In genomic region chrX:68944211-68944610, GRCh38 we compare ENCODE assay signal across 22 cellular contexts.
DNase-seq lines count a peak whose midpoint lies in the region; ATAC-seq and TF ChIP-seq lines count a peak whose summit lies in the region.
"Had no signal": no experiment of that assay in that cellular context is flagged by ENCODE, and none has a peak within 500 bp of the region (broad histone marks: within the 10 kb centered on the region; RNA-seq: fewer than 3 reads in every experiment).

No MANE protein-coding gene starts in this region.

- H3K9me3 ChIP-seq in colonic mucosa (no peaks in the 10 kb centered on the region), spleen (no peaks in the 10 kb centered on the region)
- H3K9me3 ChIP-seq: BLaER1 had no signal

- no peak overlapping the region for H3K9ac ChIP-seq in colonic mucosa (ENCODE audit: low read depth in 2 of 2, low read length in 2 of 2)
- H3K9ac ChIP-seq: BLaER1 had no signal

- H3K4me3 ChIP-seq in colonic mucosa = no peak overlapping the region
- no peak overlapping the region for H3K4me3 ChIP-seq in spleen
- H3K4me3 ChIP-seq: BLaER1 had no signal

- TF ChIP-seq POLR2A in spleen (IDR thresholded peaks at IDR 0.05) = no peak

- H3K27me3 ChIP-seq in colonic mucosa (no peaks in the 10 kb centered on the region), spleen (replicated peaks in 1 of 7) (peaks cover 0 to 3% (median 0%) of the 10 kb centered on the region in 7 donors)

- intact Hi-C loops in colonic mucosa (cut with DNase I) = no loop called here
- intact Hi-C loops in spleen (cut with DNase I; ENCODE audit: low total_unique reads) = no loop called here

- in situ Hi-C loops in GM13977 (cut with MboI; ENCODE audit: low pct_unique_long_range_greater_than_20kb, low sequenced_read_pairs, unreplicated experiment) = no loop called here

- no peak for ATAC-seq in HG02852 (IDR thresholded peaks at IDR 0.05; ENCODE audit: unreplicated experiment)

- TF ChIP-seq CTCF in GM13977 (IDR thresholded peaks at IDR 0.05; ENCODE audit: extremely low read depth, insufficient read depth, missing control alignments) (no peak), colonic mucosa (IDR thresholded peaks at IDR 0.05) (no peak), spleen (IDR thresholded peaks at IDR 0.05 in 8 of 11, conservative IDR thresholded peaks at IDR 0.05 in 3 of 11) (no peak)

- DNase-seq in GM13977 (ENCODE audit: low spot score) (peak; percentile 5), colonic mucosa (peak; percentile 10), mucosa of gallbladder (ENCODE audit: low spot score) (peak; percentile 4), spleen (peak; percentile 50), NCI-H345 (lab: John Stamatoyannopoulos, UW) (no peak), NCI-H187 (lab: John Stamatoyannopoulos, UW) (no peak)
- DNase-seq: CD4-positive, alpha-beta T cell; COR-L47; DMS 273 treated with DMSO at 0.1 percent for 48 hours; DMS79 treated with DMSO at 0.1 percent for 48 hours; GOT3; HCEC 1CT; Karpas-422; MV-4-11; NCI-H1694; NCI-H2081 treated with DMSO at 0.1 percent for 48 hours; NCI-H446 treated with DMSO at 0.1 percent for 48 hours; NCI-H526 treated with DMSO at 0.1 percent for 48 hours; OCI-M1; Right ventricle myocardium superior had no signal

- 69 to 86% (median 76%) methylated on average over 2 of the region's 2 CpGs; no CpG with 5 or more reads in 1 of the 5 donors for WGBS in spleen, 5 donors

- no peaks in the 10 kb centered on the region for H3K4me1 ChIP-seq in colonic mucosa
- H3K4me1 ChIP-seq in spleen = peaks cover 0 to 3% (median 0%) of the 10 kb centered on the region in 6 donors

- H3K36me3 ChIP-seq in colonic mucosa (no peaks in the 10 kb centered on the region), spleen (no peaks in the 10 kb centered on the region)
- H3K36me3 ChIP-seq: BLaER1 had no signal

- H3K27ac ChIP-seq in colonic mucosa = no peak overlapping the region
- no peak overlapping the region for H3K27ac ChIP-seq in spleen
- H3K27ac ChIP-seq: BLaER1 had no signal

Comparison
In these comparisons a context has a peak if more than half of its experiments do, and no peak if none do; other contexts are left out.
1. DNase-seq: peak in GM13977 (single experiment), colonic mucosa (single experiment), mucosa of gallbladder (single experiment) and spleen (single experiment); none in NCI-H345 (single experiment) and NCI-H187 (0 of 2).